3 cellular contexts compared by ENCODE assay signal in genomic region chr21:44521301-44521927, GRCh38.
TF ChIP-seq lines count a peak whose summit lies in the region.

No MANE protein-coding gene starts in this region.

TF ChIP-seq in SK-N-SH, 30 proteins besides CTCF, POLR2A, EP300 and RAD21 (continued from another document):
- no peak for TF ChIP-seq CHD2 (IDR thresholded peaks at IDR 0.05; ENCODE audit: low read length, partially characterized antibody)
- TF ChIP-seq IRF3 (IDR thresholded peaks at IDR 0.05; ENCODE audit: low read depth, low read length), result no peak
- no peak for TF ChIP-seq SIN3A (IDR thresholded peaks at IDR 0.05; ENCODE audit: borderline replicate concordance, low read depth, low read length)
- TF ChIP-seq YY1 (IDR thresholded peaks at IDR 0.05; ENCODE audit: low read depth), result no peak
- TF ChIP-seq MXI1 (IDR thresholded peaks at IDR 0.05; ENCODE audit: low read depth, low read length), result no peak

TF ChIP-seq in SK-N-SH treated with all-trans-retinoic acid at 6 μM for 48 hours, 23 proteins besides CTCF, POLR2A, EP300 and RAD21:
- no peak for TF ChIP-seq PATZ1 (CRISPR knock-in tag; IDR thresholded peaks at IDR 0.05; ENCODE audit: borderline replicate concordance)
- no peak for TF ChIP-seq ZFP3 (CRISPR knock-in tag; IDR thresholded peaks at IDR 0.05)
- TF ChIP-seq ESRRG (CRISPR knock-in tag; IDR thresholded peaks at IDR 0.05), result no peak
- TF ChIP-seq CSDC2 (CRISPR knock-in tag; IDR thresholded peaks at IDR 0.05), result no peak
TF ChIP-seq in SK-N-SH treated with all-trans-retinoic acid at 6 μM for 48 hours: peak in this region for 0.

TF ChIP-seq in HEK293, 187 proteins besides CTCF, POLR2A, EP300 and RAD21 (continued from another document):
- TF ChIP-seq PRDM10 (tag by site-specific recombination; IDR thresholded peaks at IDR 0.05), result no peak
- TF ChIP-seq ZNF501 (tag by site-specific recombination; IDR thresholded peaks at IDR 0.05), result no peak
- TF ChIP-seq SP2 (tag by site-specific recombination; IDR thresholded peaks at IDR 0.05), result no peak
- no peak for TF ChIP-seq ZNF148 (tag by site-specific recombination; IDR thresholded peaks at IDR 0.05; ENCODE audit: borderline replicate concordance)
- TF ChIP-seq ZXDB (tag by site-specific recombination; IDR thresholded peaks at IDR 0.05), result no peak
- peak; percentile 88 for TF ChIP-seq SCRT2 (tag by site-specific recombination; IDR thresholded peaks at IDR 0.05)
TF ChIP-seq in HEK293: peak in this region for 1.
